ENCODE assay signal across 9 cellular contexts in genomic region chr17:40559016-40559853, GRCh38. TPM values are rescaled to one million over a fixed set of nuclear protein-coding genes. Genes with fewer than 3 reads are reported as not detected.
DNase-seq lines count a peak whose midpoint lies in the region; ATAC-seq lines count a peak whose summit lies in the region.
"Had no signal": no experiment of that assay in that cellular context is flagged by ENCODE, and none has a peak within 500 bp of the region (broad histone marks: within the 10 kb centered on the region; RNA-seq: fewer than 3 reads in every experiment).

No MANE protein-coding gene starts in this region.

- ATAC-seq in activated CD4-positive, CD25-positive, alpha-beta regulatory T cell treated with anti-CD3 and anti-CD28 coated beads, Interleukin-2, amount 50 U/mL, for 24 hours, result no peak

- H3K36me3 ChIP-seq in stomach smooth muscle (ENCODE audit: control insufficient read depth in 2 of 2, insufficient read depth in 2 of 2, low read length in 2 of 2), result no peaks in the 10 kb centered on the region
- H3K36me3 ChIP-seq: SJSA1 had no signal

- no peaks in the 10 kb centered on the region for H3K27me3 ChIP-seq in stomach smooth muscle (ENCODE audit: control insufficient read depth in 1 of 2, insufficient read depth in 2 of 2, low read length in 2 of 2)
- H3K27me3 ChIP-seq: SJSA1 had no signal

- no peaks in the 10 kb centered on the region for H3K9me3 ChIP-seq in stomach smooth muscle (ENCODE audit: control insufficient read depth in 2 of 2, low read length in 2 of 2)
- H3K9me3 ChIP-seq: SJSA1 had no signal

- DNase-seq in activated CD4-positive, CD25-positive, alpha-beta regulatory T cell treated with anti-CD3 and anti-CD28 coated beads, Interleukin-2, amount 50 U/mL, for 72 hours, result peak; percentile 33
- DNase-seq in activated naive CD4-positive, alpha-beta T cell treated with anti-CD3 and anti-CD28 coated beads, Interleukin-2, amount 50 U/mL, for 16 hours, result peak; percentile 5
- peak; percentile 45 for DNase-seq in inferior parietal cortex (ENCODE audit: extremely low spot score)
- no peak for DNase-seq in A172 (ENCODE audit: low spot score)
- DNase-seq in OCI-M1 (lab: John Stamatoyannopoulos, UW), result no peak
- no peak for DNase-seq in NCI-H510A treated with DMSO at 0.1 percent for 48 hours (lab: John Stamatoyannopoulos, UW)

- no peak overlapping the region for H3K4me3 ChIP-seq in stomach smooth muscle (ENCODE audit: low read length in 2 of 2)
- H3K4me3 ChIP-seq: SJSA1 had no signal

- peak overlapping the region in 1 of 2 donors; percentile 74 for H3K9ac ChIP-seq in stomach smooth muscle (ENCODE audit: low read length in 2 of 2)

- H3K4me1 ChIP-seq in stomach smooth muscle (ENCODE audit: control insufficient read depth, insufficient read depth, low read length), result peaks cover 48% of the 10 kb centered on the region

- H3K27ac ChIP-seq in stomach smooth muscle (ENCODE audit: low read length), result peak overlapping the region; percentile 31
- H3K27ac ChIP-seq: SJSA1 had no signal

RNA-seq across cellular contexts. Expression of gene CCR7, which starts 6.0 kb away (rescaled TPM):
- not detected in 2 replicates for total RNA-seq in A172 (2014; rRNA removed; shearing (Covaris generic))
- total RNA-seq: SJSA1 had no signal

RNA-seq across cellular contexts. Expression of gene TNS4, which starts 57.8 kb away (rescaled TPM):
- 0.02 and 0.14 TPM in 2 replicates for total RNA-seq in A172 (2014; rRNA removed; shearing (Covaris generic))
- total RNA-seq: SJSA1 had no signal

Comparison
In these comparisons a context has a peak if more than half of its experiments do, and no peak if none do; other contexts are left out.
1. DNase-seq: peak in activated CD4-positive, CD25-positive, alpha-beta regulatory T cell treated with anti-CD3 and anti-CD28 coated beads, Interleukin-2, amount 50 U/mL, for 72 hours (single experiment), activated naive CD4-positive, alpha-beta T cell treated with anti-CD3 and anti-CD28 coated beads, Interleukin-2, amount 50 U/mL, for 16 hours (single experiment) and inferior parietal cortex (single experiment); none in A172 (single experiment), OCI-M1 (single experiment) and NCI-H510A treated with DMSO at 0.1 percent for 48 hours (single experiment).